8 cellular contexts compared by ENCODE assay signal in genomic region chr1:17984510-17985085, GRCh38.
DNase-seq lines count a peak whose midpoint lies in the region; ATAC-seq and TF ChIP-seq lines count a peak whose summit lies in the region.

No MANE protein-coding gene starts in this region.

- peaks cover 2% of the 10 kb centered on the region; the same call in 1 of the 2 replicates for H3K27me3 ChIP-seq in PC-9 (ENCODE audit: insufficient read depth, low read depth)
- no peaks in the 10 kb centered on the region for H3K27me3 ChIP-seq in thoracic aorta (replicated peaks; ENCODE audit: insufficient read depth)

- CTCF ChIA-PET in PC-9 (lab: Charles Lee) = no interaction called here

- intact Hi-C loops in PC-9 (cut with micrococcal nuclease; ENCODE audit: unreplicated experiment) = no loop called here

- no peaks in the 10 kb centered on the region for H3K9me3 ChIP-seq in PC-9 (ENCODE audit: insufficient read depth, low read depth)
- H3K9me3 ChIP-seq in thoracic aorta = peaks cover 6% of the 10 kb centered on the region

- TF ChIP-seq CTCF in AG10803 (conservative IDR thresholded peaks at IDR 0.05; ENCODE audit: low read length) = peak; percentile 43
- TF ChIP-seq CTCF in GM12873 (IDR thresholded peaks at IDR 0.05; ENCODE audit: insufficient read depth, low read depth, low read length, missing control alignments) = peak; percentile 88
- peak; percentile 73 for TF ChIP-seq CTCF in PC-9 (conservative IDR thresholded peaks at IDR 0.05)
- peak; percentile 35 for TF ChIP-seq CTCF in thoracic aorta (IDR thresholded peaks at IDR 0.05)

- no peaks in the 10 kb centered on the region for H3K79me2 ChIP-seq in PC-9 (ENCODE audit: low read depth)

- POLR2A ChIA-PET in PC-9 (lab: Charles Lee; ENCODE audit: unreplicated experiment) = no interaction called here

- no peak overlapping the region for H3K4me2 ChIP-seq in PC-9

- H3K4me3 ChIP-seq in AG10803 (ENCODE audit: low read length) = no peak overlapping the region
- H3K4me3 ChIP-seq in PC-9 = no peak overlapping the region
- H3K4me3 ChIP-seq in thoracic aorta = no peak overlapping the region

- no peaks in the 10 kb centered on the region for H4K20me1 ChIP-seq in PC-9 (ENCODE audit: insufficient read depth)

- BruUV-seq in PC-9 (replicated peaks; lab: Mats Ljungman, UMichigan) = no TSS peak

- ATAC-seq in thoracic aorta (ENCODE audit: insufficient number of reproducible peaks, low FRiP score, low read depth) (no peak), HG03520 (IDR thresholded peaks at IDR 0.05; ENCODE audit: unreplicated experiment) (no peak)

- H3K27ac ChIP-seq in PC-9 = no peak overlapping the region
- H3K27ac ChIP-seq in thoracic aorta = no peak overlapping the region

- H3K9me2 ChIP-seq in PC-9 (ENCODE audit: insufficient read depth) = no peaks in the 10 kb centered on the region

- H3F3A ChIP-seq in PC-9 (ENCODE audit: insufficient read depth, low read depth) = no peaks in the 10 kb centered on the region

- H3K36me3 ChIP-seq in PC-9 (ENCODE audit: low read depth) = no peaks in the 10 kb centered on the region
- no peaks in the 10 kb centered on the region for H3K36me3 ChIP-seq in thoracic aorta

- H3K4me1 ChIP-seq in PC-9 (replicated peaks; ENCODE audit: insufficient read depth) = no peaks in the 10 kb centered on the region
- no peaks in the 10 kb centered on the region for H3K4me1 ChIP-seq in thoracic aorta (ENCODE audit: control insufficient read depth in 1 of 2, low read depth in 2 of 2)

- DNase-seq in AG10803 (ENCODE audit: low read depth) (no peak), PC-9 (no peak), germinal center (ENCODE audit: low spot score) (peak; percentile 53), thoracic aorta (ENCODE audit: low spot score) (no peak), GF-D8 (lab: John Stamatoyannopoulos, UW) (no peak), T-helper 9 cell (no peak)

- H2AFZ ChIP-seq in PC-9 = no peak overlapping the region

Comparison
In these comparisons a context has a peak if more than half of its experiments do, and no peak if none do; other contexts are left out.
1. CTCF ChIP-seq: peak in every context shown above with its lines; median percentile 88 in GM12873; 73 in PC-9; 43 in AG10803; 35 in thoracic aorta.